Comparison of ENCODE assay signal across 11 cellular contexts in the genomic region with DNA sequence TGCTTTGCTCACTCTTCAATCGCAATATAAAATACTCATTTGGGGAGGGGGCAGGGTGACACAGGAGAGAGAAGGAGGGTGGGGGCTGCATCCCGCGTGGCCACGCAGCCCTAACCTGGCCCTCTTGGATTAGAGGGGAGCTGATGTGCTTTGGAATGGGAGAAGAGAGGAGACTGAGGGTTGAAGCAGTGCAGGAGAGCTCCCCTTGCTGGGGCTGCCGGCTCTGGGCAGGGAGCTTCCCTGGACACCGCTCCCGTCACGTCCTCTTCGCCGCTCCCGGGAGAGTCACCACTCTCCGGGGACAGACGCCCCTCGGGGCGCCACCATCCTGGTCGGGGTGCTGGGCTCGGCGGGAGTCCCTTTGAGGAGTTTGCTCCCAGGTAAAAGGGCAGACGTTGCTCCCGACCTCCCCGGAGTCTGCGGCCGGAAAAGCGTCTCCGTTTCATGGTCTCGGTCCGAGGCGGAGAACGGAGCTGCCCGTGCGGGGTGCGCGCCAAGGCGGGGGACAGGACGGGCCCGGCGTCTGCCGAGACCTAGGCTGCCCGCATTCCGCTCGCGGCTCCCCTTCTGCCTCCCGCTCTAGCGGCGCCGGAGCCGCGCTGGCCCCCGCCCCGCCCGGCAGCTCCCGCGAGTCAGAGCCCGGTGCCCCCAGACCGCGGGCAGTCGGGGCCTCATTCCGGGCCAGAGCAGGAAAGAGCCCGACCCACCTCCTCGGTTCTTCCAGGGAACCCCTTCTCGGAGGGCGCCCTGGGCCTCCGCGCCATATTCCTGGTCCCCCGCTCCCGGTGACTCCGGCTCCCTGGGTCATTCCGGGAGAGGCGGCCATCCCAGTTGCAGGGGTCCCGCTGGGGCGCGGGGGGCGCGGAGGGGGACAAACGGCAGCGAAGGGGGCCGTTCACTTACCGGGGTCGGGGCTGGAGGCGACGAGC. TPM values are rescaled to one million over a fixed set of nuclear protein-coding genes. Genes with fewer than 3 reads are reported as not detected.
DNase-seq lines count a peak whose midpoint lies in the region; ATAC-seq and TF ChIP-seq lines count a peak whose summit lies in the region.
"Had no signal": no experiment of that assay in that cellular context is flagged by ENCODE, and none has a peak within 500 bp of the region (broad histone marks: within the 10 kb centered on the region; RNA-seq: fewer than 3 reads in every experiment).

No MANE protein-coding gene starts in this region.

- H3K4me2 ChIP-seq in neural progenitor cell, result peak overlapping the region; percentile 97

- H3K79me2 ChIP-seq in neural progenitor cell (ENCODE audit: low read depth), result no peaks in the 10 kb centered on the region

- TF ChIP-seq CTCF in fibroblast of the aortic adventitia (IDR thresholded peaks at IDR 0.05; ENCODE audit: insufficient read depth, low read length) (no peak), neural progenitor cell (IDR thresholded peaks at IDR 0.05) (no peak)

- H3K4me3 ChIP-seq in fibroblast of the aortic adventitia (ENCODE audit: low read depth, low read length) (peak overlapping the region; percentile 57), neural progenitor cell (peak overlapping the region; percentile 60)
- H3K4me3 ChIP-seq: thyroid gland had no signal

- ATAC-seq in activated CD4-positive, CD25-positive, alpha-beta regulatory T cell treated with anti-CD3 and anti-CD28 coated beads, Interleukin-2, amount 50 U/mL, for 24 hours, result no peak
- no peak for ATAC-seq in stimulated activated effector memory CD8-positive, alpha-beta T cell treated with anti-CD3 and anti-CD28 coated beads, Interleukin-12 subunit alpha, Interleukin-12 subunit beta, amount 100 ng/mL, for 72 hours

- H3K4me1 Mint-ChIP-seq in neural progenitor cell (peaks cover 3% of the 10 kb centered on the region), immature natural killer cell (no peaks in the 10 kb centered on the region)
- H3K4me1 Mint-ChIP-seq in stimulated activated effector memory CD8-positive, alpha-beta T cell treated with anti-CD3 and anti-CD28 coated beads, Interleukin-12 subunit alpha, Interleukin-12 subunit beta, amount 100 ng/mL, for 72 hours, result no peaks in the 10 kb centered on the region
- H3K4me1 Mint-ChIP-seq: activated B cell treated with CpG ODN at 0.5 μM for 24 hours had no signal

- H4K20me1 ChIP-seq in neural progenitor cell (ENCODE audit: low read depth), result peaks cover 28% of the 10 kb centered on the region

- H3K9ac ChIP-seq in ES-I3 (ENCODE audit: low read depth, low read length) (peak overlapping the region; percentile 56; the same call in 1 of the 2 replicates), neural progenitor cell (no peak overlapping the region)

- no peaks in the 10 kb centered on the region for H3K9me3 ChIP-seq in ES-I3 (ENCODE audit: control insufficient read depth, insufficient read depth, low read length)
- H3K9me3 ChIP-seq in neural progenitor cell (ENCODE audit: low read depth), result no peaks in the 10 kb centered on the region
- H3K9me3 ChIP-seq: thyroid gland had no signal

- H3K36me3 Mint-ChIP-seq in neural progenitor cell (no peaks in the 10 kb centered on the region), immature natural killer cell (peaks cover 0 to 7% (median 0%) of the 10 kb centered on the region in 3 donors)
- H3K36me3 Mint-ChIP-seq in stimulated activated effector memory CD8-positive, alpha-beta T cell treated with anti-CD3 and anti-CD28 coated beads, Interleukin-12 subunit alpha, Interleukin-12 subunit beta, amount 100 ng/mL, for 72 hours, result no peaks in the 10 kb centered on the region

- no peak overlapping the region for H3K27ac ChIP-seq in neural progenitor cell
- H3K27ac ChIP-seq: thyroid gland had no signal

- H3K27ac Mint-ChIP-seq in neural progenitor cell (no peak overlapping the region), immature natural killer cell (no peak overlapping the region)
- no peak overlapping the region for H3K27ac Mint-ChIP-seq in stimulated activated effector memory CD8-positive, alpha-beta T cell treated with anti-CD3 and anti-CD28 coated beads, Interleukin-12 subunit alpha, Interleukin-12 subunit beta, amount 100 ng/mL, for 72 hours
- H3K27ac Mint-ChIP-seq: activated B cell treated with CpG ODN at 0.5 μM for 24 hours had no signal

- no peaks in the 10 kb centered on the region for H3K36me3 ChIP-seq in ES-I3 (ENCODE audit: insufficient read depth, low read length)
- H3K36me3 ChIP-seq in neural progenitor cell, result no peaks in the 10 kb centered on the region
- H3K36me3 ChIP-seq: thyroid gland had no signal

- peak; percentile 45 to 77 for DNase-seq in NCI-H526 (lab: John Stamatoyannopoulos, UW)
- no peak for DNase-seq in fibroblast of the aortic adventitia (ENCODE audit: low read depth)
- peak; percentile 48 for DNase-seq in neural progenitor cell (ENCODE audit: low spot score)
- DNase-seq in immature natural killer cell, result no peak
- no peak for DNase-seq in activated CD4-positive, CD25-positive, alpha-beta regulatory T cell (lab: John Stamatoyannopoulos, UW)
- DNase-seq in stimulated activated effector memory CD8-positive, alpha-beta T cell treated with anti-CD3 and anti-CD28 coated beads, Interleukin-12 subunit alpha, Interleukin-12 subunit beta, amount 100 ng/mL, for 72 hours (ENCODE audit: low spot score in 2 of 2), result no peak
- DNase-seq: effector memory CD4-positive, alpha-beta T cell had no signal

- peaks cover 4% of the 10 kb centered on the region for H3F3A ChIP-seq in neural progenitor cell (ENCODE audit: low read depth)

- peaks cover 75% of the 10 kb centered on the region for H3K27me3 ChIP-seq in neural progenitor cell

- H3K27me3 Mint-ChIP-seq in neural progenitor cell (ENCODE audit: insufficient read depth, low read depth) (peaks cover 28% of the 10 kb centered on the region), immature natural killer cell (ENCODE audit: low read depth in 3 of 3) (peaks cover 19 to 23% (median 20%) of the 10 kb centered on the region in 3 donors)

- no peaks in the 10 kb centered on the region for H3K4me1 ChIP-seq in ES-I3 (ENCODE audit: insufficient read depth, low read length)
- peaks cover 13% of the 10 kb centered on the region for H3K4me1 ChIP-seq in neural progenitor cell

- no peaks in the 10 kb centered on the region for H3K9me3 Mint-ChIP-seq in neural progenitor cell
- H3K9me3 Mint-ChIP-seq in immature natural killer cell, result peaks cover 0 to 23% (median 3%) of the 10 kb centered on the region in 6 donors
- H3K9me3 Mint-ChIP-seq in stimulated activated effector memory CD8-positive, alpha-beta T cell treated with anti-CD3 and anti-CD28 coated beads, Interleukin-12 subunit alpha, Interleukin-12 subunit beta, amount 100 ng/mL, for 72 hours, result peaks cover 3% of the 10 kb centered on the region
- H3K9me3 Mint-ChIP-seq: activated B cell treated with CpG ODN at 0.5 μM for 24 hours had no signal

- no peak overlapping the region for H2AFZ ChIP-seq in neural progenitor cell (replicated peaks)

- peak overlapping the region; percentile 79 for H3K4me3 Mint-ChIP-seq in neural progenitor cell
- H3K4me3 Mint-ChIP-seq in immature natural killer cell, result no peak overlapping the region
- no peak overlapping the region for H3K4me3 Mint-ChIP-seq in stimulated activated effector memory CD8-positive, alpha-beta T cell treated with anti-CD3 and anti-CD28 coated beads, Interleukin-12 subunit alpha, Interleukin-12 subunit beta, amount 100 ng/mL, for 72 hours
- H3K4me3 Mint-ChIP-seq: activated B cell treated with CpG ODN at 0.5 μM for 24 hours had no signal

RNA-seq across cellular contexts. Expression of a gene that starts 0.6 kb away (rescaled TPM):
- total RNA-seq in fibroblast of the aortic adventitia (ENCODE audit: low replicate concordance) (3.7 and 6.1 TPM in 2 replicates), neural progenitor cell (ENCODE audit: low replicate concordance) (under 0.01 TPM in 1 of 2 replicates, not detected in the other)
- not detected for polyA plus RNA-seq in immature natural killer cell
- total RNA-seq: activated B cell treated with CpG ODN at 0.5 μM for 24 hours had no signal

Comparison
In these comparisons a context has a peak if more than half of its experiments do, and no peak if none do; other contexts are left out.
1. DNase-seq: peak in NCI-H526 (2 of 2) and neural progenitor cell (single experiment); none in fibroblast of the aortic adventitia (single experiment), immature natural killer cell (0 of 3), activated CD4-positive, CD25-positive, alpha-beta regulatory T cell (0 of 4) and stimulated activated effector memory CD8-positive, alpha-beta T cell treated with anti-CD3 and anti-CD28 coated beads, Interleukin-12 subunit alpha, Interleukin-12 subunit beta, amount 100 ng/mL, for 72 hours (0 of 2).